Comparison of ENCODE assay signal across 20 cellular contexts in the genomic region with DNA sequence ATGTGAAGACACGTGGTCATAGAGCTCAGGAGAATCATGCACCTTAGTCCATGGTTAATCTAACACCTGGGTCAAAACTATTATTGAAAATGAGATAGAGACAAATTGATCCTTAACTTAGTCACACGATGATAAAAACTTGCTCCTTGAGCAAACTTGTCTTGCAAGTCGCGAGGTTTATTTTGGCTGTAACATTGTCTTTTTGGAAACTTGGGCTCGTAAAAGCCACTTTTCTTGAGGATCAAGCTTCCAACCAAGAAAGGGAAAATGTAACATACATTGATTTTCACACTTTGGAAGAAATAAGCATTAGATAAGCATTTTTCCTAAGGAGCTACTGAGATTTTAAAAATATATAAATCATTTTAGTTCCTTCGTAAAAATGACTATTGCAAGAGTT. TPM values are rescaled to one million over a fixed set of nuclear protein-coding genes. Genes with fewer than 3 reads are reported as not detected.
DNase-seq lines count a peak whose midpoint lies in the region; ATAC-seq and TF ChIP-seq lines count a peak whose summit lies in the region.
"Had no signal": no experiment of that assay in that cellular context is flagged by ENCODE, and none has a peak within 500 bp of the region (broad histone marks: within the 10 kb centered on the region; RNA-seq: fewer than 3 reads in every experiment).

No MANE protein-coding gene starts in this region.

- no peak for ATAC-seq in HG03039 (IDR thresholded peaks at IDR 0.05; ENCODE audit: unreplicated experiment)
- ATAC-seq in GM21515 (IDR thresholded peaks at IDR 0.05; ENCODE audit: unreplicated experiment): no peak

- no peak overlapping the region for H3K23ac ChIP-seq in mesenchymal stem cell (ENCODE audit: low read length in 2 of 2)

- H3K4ac ChIP-seq in mesenchymal stem cell (ENCODE audit: low read depth in 1 of 2, low read length in 2 of 2): no peak overlapping the region

- H4K8ac ChIP-seq in mesenchymal stem cell (ENCODE audit: low read length): no peak overlapping the region

- H3K27me3 ChIP-seq in ACC112 (ENCODE audit: insufficient read depth, low read length): no peaks in the 10 kb centered on the region
- no peaks in the 10 kb centered on the region for H3K27me3 ChIP-seq in mesenchymal stem cell (ENCODE audit: control insufficient read depth in 1 of 2, insufficient read depth in 1 of 2, low read length in 2 of 2)
- H3K27me3 ChIP-seq: SJSA1 had no signal

- no peak overlapping the region for H3K14ac ChIP-seq in mesenchymal stem cell (ENCODE audit: low read length in 2 of 2)

- no peak overlapping the region for H2BK12ac ChIP-seq in mesenchymal stem cell (ENCODE audit: low read length in 2 of 2)

- H3K18ac ChIP-seq in mesenchymal stem cell (ENCODE audit: low read depth in 1 of 2, low read length in 2 of 2): no peak overlapping the region

- peaks cover 6% of the 10 kb centered on the region for H3K79me1 ChIP-seq in mesenchymal stem cell (replicated peaks; ENCODE audit: low read length, poor library complexity, severe bottlenecking)

- no peak for TF ChIP-seq CTCF in LNCaP clone FGC (IDR thresholded peaks at IDR 0.05; ENCODE audit: control insufficient read depth, extremely low read depth, insufficient read depth)
- TF ChIP-seq CTCF in VCaP (conservative IDR thresholded peaks at IDR 0.05): no peak

- H2AFZ ChIP-seq in ACC112 (ENCODE audit: low read length, unreplicated experiment): no peak overlapping the region
- no peak overlapping the region for H2AFZ ChIP-seq in mesenchymal stem cell (ENCODE audit: low read depth, low read length)
- H2AFZ ChIP-seq: PC-9 had no signal

- peak overlapping the region; percentile 27; the same call in 1 of the 2 replicates for H3K27ac ChIP-seq in ACC112 (ENCODE audit: low read depth, low read length)
- peak overlapping the region; percentile 53 for H3K27ac ChIP-seq in VCaP
- no peak overlapping the region for H3K27ac ChIP-seq in mesenchymal stem cell (ENCODE audit: low read length, poor library complexity, severe bottlenecking)
- H3K27ac ChIP-seq: PC-9, SJSA1 had no signal

- WGBS in mesenchymal stem cell: 94% methylated on average over 6 of the region's 6 CpGs

- H2BK15ac ChIP-seq in mesenchymal stem cell (ENCODE audit: low read depth, poor library complexity, severe bottlenecking): no peak overlapping the region

- peak; percentile 53 for DNase-seq in LNCaP clone FGC (ENCODE audit: low read depth)
- DNase-seq in mesenchymal stem cell: no peak
- DNase-seq in activated CD4-positive, CD25-positive, alpha-beta regulatory T cell (lab: John Stamatoyannopoulos, UW): no peak
- DNase-seq in NCI-H1105 treated with DMSO at 0.1 percent for 48 hours (lab: John Stamatoyannopoulos, UW): no peak
- DNase-seq: AML-193; C1 segment of cervical spinal cord; CD4-positive, alpha-beta memory T cell; COR-L47; Karpas-422; NCI-H2029; NCI-H446; NCI-H524 treated with DMSO at 0.1 percent for 48 hours; NCI-H774; PC-9; T-helper 1 cell had no signal

- H3K4me2 ChIP-seq in mesenchymal stem cell (ENCODE audit: low read length, poor library complexity, severe bottlenecking): no peak overlapping the region
- H3K4me2 ChIP-seq: PC-9 had no signal

- no peak overlapping the region for H2BK120ac ChIP-seq in mesenchymal stem cell (ENCODE audit: low read depth, low read length)

- H3K9ac ChIP-seq in mesenchymal stem cell (ENCODE audit: low read length): peak overlapping the region; percentile 12

- H2BK5ac ChIP-seq in mesenchymal stem cell (ENCODE audit: low read depth, low read length, poor library complexity, severe bottlenecking): no peak overlapping the region

- H3K36me3 ChIP-seq in ACC112 (ENCODE audit: insufficient read depth, low read length) (no peaks in the 10 kb centered on the region), mesenchymal stem cell (ENCODE audit: control insufficient read depth in 1 of 2, insufficient read depth in 2 of 2, low read depth in 1 of 2, low read length in 2 of 2) (no peaks in the 10 kb centered on the region)
- H3K36me3 ChIP-seq: SJSA1 had no signal

- H3K79me2 ChIP-seq in ACC112 (ENCODE audit: control insufficient read depth, insufficient read depth, low read length, unreplicated experiment): no peaks in the 10 kb centered on the region

- no peak overlapping the region for H4K91ac ChIP-seq in mesenchymal stem cell (ENCODE audit: low read length)

- peaks cover 45% of the 10 kb centered on the region for H3K4me1 ChIP-seq in ACC112 (ENCODE audit: control insufficient read depth, insufficient read depth, low read length, unreplicated experiment)
- H3K4me1 ChIP-seq in mesenchymal stem cell (ENCODE audit: control insufficient read depth, insufficient read depth, low read depth, low read length): peaks cover 4% of the 10 kb centered on the region

- no peak overlapping the region for H3K4me3 ChIP-seq in ACC112 (ENCODE audit: low read depth, low read length)
- no peak overlapping the region for H3K4me3 ChIP-seq in LNCaP clone FGC (ENCODE audit: low read depth, low read length)
- H3K4me3 ChIP-seq in mesenchymal stem cell (ENCODE audit: insufficient read depth in 1 of 2, low read depth in 1 of 2, low read length in 2 of 2): peak overlapping the region in 1 of 2 experiments; percentile 30
- H3K4me3 ChIP-seq: PC-9, SJSA1 had no signal

- H2AK5ac ChIP-seq in mesenchymal stem cell (ENCODE audit: low read length, severe bottlenecking): no peak overlapping the region

- H3K9me3 ChIP-seq in mesenchymal stem cell (ENCODE audit: control insufficient read depth, low read length): no peaks in the 10 kb centered on the region
- H3K9me3 ChIP-seq: SJSA1 had no signal

RNA-seq across cellular contexts. Expression of a gene that starts 19.9 kb away (rescaled TPM):
- 4.2 TPM for polyA plus RNA-seq in mesenchymal stem cell (2013, experiment 1 of 2)
- polyA plus RNA-seq in mesenchymal stem cell (2013, experiment 2 of 2): 4.9 TPM

RNA-seq across cellular contexts. Expression of a gene that starts 31.7 kb away (rescaled TPM):
- polyA plus RNA-seq in mesenchymal stem cell (2013, experiment 1 of 2): 18.6 TPM
- polyA plus RNA-seq in mesenchymal stem cell (2013, experiment 2 of 2): 18.0 TPM
